22 cellular contexts compared by ENCODE assay signal in the genomic region with DNA sequence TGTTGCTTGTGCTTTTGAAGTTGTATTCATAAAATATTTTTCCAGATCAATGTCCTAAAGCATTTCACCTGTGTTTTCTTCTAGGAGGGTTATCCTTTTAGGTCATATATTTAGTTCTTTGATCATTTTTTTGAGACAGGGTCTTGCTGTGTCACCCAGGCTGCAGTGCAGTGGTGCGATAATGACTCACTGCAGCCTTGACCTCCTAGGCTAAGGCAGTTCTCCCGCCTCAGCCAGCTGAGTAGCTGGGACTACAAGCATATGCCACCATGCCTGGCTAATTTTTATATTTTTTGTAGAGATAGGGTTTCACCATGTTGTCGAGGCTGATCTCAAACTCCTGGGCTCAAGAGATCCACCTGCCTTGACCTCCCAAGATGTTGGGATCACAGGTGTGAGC.
"Had no signal": no experiment of that assay in that cellular context is flagged by ENCODE, and none has a peak within 500 bp of the region (broad histone marks: within the 10 kb centered on the region; RNA-seq: fewer than 3 reads in every experiment).

No MANE protein-coding gene starts in this region.

- H3K4me3 ChIP-seq: coronary artery, dorsolateral prefrontal cortex, esophagus muscularis mucosa, gastroesophageal sphincter, heart left ventricle, left lung, lower lobe of right lung, mucosa of descending colon had no signal

- H3K27ac Mint-ChIP-seq: mesothelial cell of epicardium had no signal

- H3K27ac ChIP-seq: coronary artery, dorsolateral prefrontal cortex, esophagus muscularis mucosa, foreskin keratinocyte, gastroesophageal sphincter, heart left ventricle, left lung, lower lobe of right lung had no signal

- H3K4me3 Mint-ChIP-seq: mesothelial cell of epicardium had no signal

- DNase-seq: dermis blood vessel endothelial cell; dorsolateral prefrontal cortex; effector CD4-positive, alpha-beta T cell; effector memory CD4-positive, alpha-beta T cell; foreskin keratinocyte; heart left ventricle; hippocampal formation; left cardiac atrium; left lung; left ventricle myocardium superior; lower lobe of right lung; mesenchymal stem cell; mucosa of descending colon had no signal

- ATAC-seq: foreskin keratinocyte, gastroesophageal sphincter, heart left ventricle, left cardiac atrium, left lung, left ventricle myocardium superior, lower lobe of right lung, mucosa of descending colon had no signal

- H3K27me3 ChIP-seq: dorsolateral prefrontal cortex, esophagus muscularis mucosa, foreskin keratinocyte, gastroesophageal sphincter, heart left ventricle, left lung had no signal

- H3K4me1 ChIP-seq: esophagus muscularis mucosa, foreskin keratinocyte, gastroesophageal sphincter, heart left ventricle, left lung, lower lobe of right lung had no signal

- FAIRE-seq: colon, endothelial cell of umbilical vein, frontal cortex, islet of Langerhans, keratinocyte had no signal

- H3K36me3 ChIP-seq: gastroesophageal sphincter, left lung, lower lobe of right lung had no signal
